24 cellular contexts compared by ENCODE assay signal in genomic region chr11:64063741-64064140, GRCh38. TPM values are rescaled to one million over a fixed set of nuclear protein-coding genes. Genes with fewer than 3 reads are reported as not detected.
DNase-seq lines count a peak whose midpoint lies in the region; TF ChIP-seq lines count a peak whose summit lies in the region.
"Had no signal": no experiment of that assay in that cellular context is flagged by ENCODE, and none has a peak within 500 bp of the region (broad histone marks: within the 10 kb centered on the region; RNA-seq: fewer than 3 reads in every experiment).

No MANE protein-coding gene starts in this region.

- H3K27me3 ChIP-seq in dorsolateral prefrontal cortex (no peaks in the 10 kb centered on the region), neural progenitor cell (peaks cover 59% of the 10 kb centered on the region), left ventricle myocardium inferior (ENCODE audit: low read depth) (peaks cover 29% of the 10 kb centered on the region)

- DNase-seq in NCI-H1417 (lab: John Stamatoyannopoulos, UW) (peak in 2 of 3 experiments; percentile 29 to 74), NCI-H1417 treated with DMSO at 0.1 percent for 48 hours (lab: John Stamatoyannopoulos, UW) (no peak), dorsolateral prefrontal cortex (no peak), neural progenitor cell (ENCODE audit: low spot score) (peak; percentile 45), left ventricle myocardium inferior (no peak)
- DNase-seq in activated CD4-positive, alpha-beta T cell treated with anti-CD3 and anti-CD28 coated beads, Interleukin-2, amount 50 U/mL, for 48 hours, result no peak
- DNase-seq in stimulated activated CD4-positive, alpha-beta T cell treated with anti-CD3 and anti-CD28 coated beads, Interleukin-2, amount 100 ng/mL, for 48 hours, result no peak
- DNase-seq: CD8-positive, alpha-beta T cell; DMS79 treated with DMSO at 0.1 percent for 48 hours; H9; MV-4-11; NCI-H1105; NCI-H2029; NCI-H2171; NCI-H524 treated with DMSO at 0.1 percent for 48 hours; NCI-H774; NK-92 treated with Interleukin-12 subunit alpha and Interleukin-12 subunit beta, amount 100 ng/mL, for 24 hours; PC-3 had no signal

- no peak overlapping the region for H3K9ac ChIP-seq in neural progenitor cell

- peaks cover 35% of the 10 kb centered on the region for H3F3A ChIP-seq in neural progenitor cell (ENCODE audit: low read depth)

- TF ChIP-seq CTCF in dorsolateral prefrontal cortex (IDR thresholded peaks at IDR 0.05 in 54 of 56, conservative IDR thresholded peaks at IDR 0.05 in 2 of 56; ENCODE audit: low read depth in 1 of 56, partially characterized antibody in 56 of 56) (no peak), neural progenitor cell (IDR thresholded peaks at IDR 0.05) (no peak), left ventricle myocardium inferior (IDR thresholded peaks at IDR 0.05; ENCODE audit: borderline replicate concordance) (no peak)

- peak overlapping the region; percentile 31 for H3K4me2 ChIP-seq in neural progenitor cell
- H3K4me2 ChIP-seq: GM23338 had no signal

- no peak overlapping the region for H3K27ac Mint-ChIP-seq in neural progenitor cell
- H3K27ac Mint-ChIP-seq: B cell; CD8-positive, alpha-beta T cell; GM23338; H9 had no signal

- no peak overlapping the region for H2AFZ ChIP-seq in neural progenitor cell (replicated peaks)
- H2AFZ ChIP-seq: GM23338 had no signal

- peaks cover 2% of the 10 kb centered on the region for H3K36me3 Mint-ChIP-seq in neural progenitor cell
- H3K36me3 Mint-ChIP-seq: CD8-positive, alpha-beta T cell had no signal

- peaks cover 16% of the 10 kb centered on the region for H3K27me3 Mint-ChIP-seq in neural progenitor cell (ENCODE audit: insufficient read depth, low read depth)

- no peak overlapping the region for H3K4me3 Mint-ChIP-seq in neural progenitor cell
- H3K4me3 Mint-ChIP-seq: B cell; CD8-positive, alpha-beta T cell; GM23338; H9 had no signal

- no peaks in the 10 kb centered on the region for H3K9me3 Mint-ChIP-seq in neural progenitor cell
- H3K9me3 Mint-ChIP-seq: CD8-positive, alpha-beta T cell; GM23338; H9 had no signal

- H3K4me1 ChIP-seq in neural progenitor cell, result peaks cover 39% of the 10 kb centered on the region
- H3K4me1 ChIP-seq in left ventricle myocardium inferior, result peaks cover 27% of the 10 kb centered on the region

- H3K4me3 ChIP-seq in dorsolateral prefrontal cortex (peak overlapping the region in 4 of 59 donors; percentile 7 to 12 (median 10)), neural progenitor cell (no peak overlapping the region), left ventricle myocardium inferior (no peak overlapping the region)
- H3K4me3 ChIP-seq: GM23338 had no signal

- H3K79me2 ChIP-seq in neural progenitor cell (ENCODE audit: low read depth), result no peaks in the 10 kb centered on the region

- no peaks in the 10 kb centered on the region for H3K36me3 ChIP-seq in neural progenitor cell
- no peaks in the 10 kb centered on the region for H3K36me3 ChIP-seq in left ventricle myocardium inferior

- H3K4me1 Mint-ChIP-seq in neural progenitor cell, result peaks cover 40% of the 10 kb centered on the region

- intact Hi-C loops in dorsolateral prefrontal cortex (cut with DNase I), result no loop called here
- intact Hi-C loops in left ventricle myocardium inferior (cut with micrococcal nuclease), result no loop called here

- H3K9me3 ChIP-seq in neural progenitor cell (ENCODE audit: low read depth), result no peaks in the 10 kb centered on the region
- no peaks in the 10 kb centered on the region for H3K9me3 ChIP-seq in left ventricle myocardium inferior (replicated peaks)

- H3K27ac ChIP-seq in dorsolateral prefrontal cortex, result peak overlapping the region in 46 of 59 donors; percentile 2 to 75 (median 44)
- H3K27ac ChIP-seq in neural progenitor cell, result no peak overlapping the region
- no peak overlapping the region for H3K27ac ChIP-seq in left ventricle myocardium inferior (replicated peaks)
- H3K27ac ChIP-seq: 22Rv1, C4-2B had no signal

- H4K20me1 ChIP-seq in neural progenitor cell (ENCODE audit: low read depth), result peaks cover 36% of the 10 kb centered on the region

RNA-seq across cellular contexts. Expression of gene FLRT1, which starts 28.0 kb away (rescaled TPM):
- 10 to 100 TPM in 101 of 120 experiments, 1 to 10 TPM in 19; 5.1 to 24.0 (median 13.6) TPM for total RNA-seq in dorsolateral prefrontal cortex
- 0.11 and 0.12 TPM in 2 replicates for total RNA-seq in neural progenitor cell (ENCODE audit: low replicate concordance)
- 0.44 TPM for total RNA-seq in left ventricle myocardium inferior
- total RNA-seq: B cell; CD8-positive, alpha-beta T cell; HT1080; LHCN-M2; PC-3 had no signal

Comparison
In these comparisons a context has a peak if more than half of its experiments do, and no peak if none do; other contexts are left out.
1. DNase-seq: peak in NCI-H1417 (2 of 3) and neural progenitor cell (single experiment); none in NCI-H1417 treated with DMSO at 0.1 percent for 48 hours (single experiment), dorsolateral prefrontal cortex (0 of 10), activated CD4-positive, alpha-beta T cell treated with anti-CD3 and anti-CD28 coated beads, Interleukin-2, amount 50 U/mL, for 48 hours (0 of 2), left ventricle myocardium inferior (single experiment) and stimulated activated CD4-positive, alpha-beta T cell treated with anti-CD3 and anti-CD28 coated beads, Interleukin-2, amount 100 ng/mL, for 48 hours (0 of 2).
2. H3K27ac ChIP-seq: peak in dorsolateral prefrontal cortex (46 of 59); none in neural progenitor cell (single experiment) and left ventricle myocardium inferior (single experiment).